ENCODE assay signal across 1 cellular context in genomic region chr10:14600065-14600464, GRCh38.
TF ChIP-seq lines count a peak whose summit lies in the region.

No MANE protein-coding gene starts in this region.

TF ChIP-seq in IMR-90, 13 proteins besides CTCF, POLR2A, EP300 and RAD21 (continued from another document):
- no peak for TF ChIP-seq MXI1 (IDR thresholded peaks at IDR 0.05; ENCODE audit: borderline replicate concordance, low read depth, low read length)
TF ChIP-seq in IMR-90: peak in this region for 0.
